12 cellular contexts compared by ENCODE assay signal in the genomic region with DNA sequence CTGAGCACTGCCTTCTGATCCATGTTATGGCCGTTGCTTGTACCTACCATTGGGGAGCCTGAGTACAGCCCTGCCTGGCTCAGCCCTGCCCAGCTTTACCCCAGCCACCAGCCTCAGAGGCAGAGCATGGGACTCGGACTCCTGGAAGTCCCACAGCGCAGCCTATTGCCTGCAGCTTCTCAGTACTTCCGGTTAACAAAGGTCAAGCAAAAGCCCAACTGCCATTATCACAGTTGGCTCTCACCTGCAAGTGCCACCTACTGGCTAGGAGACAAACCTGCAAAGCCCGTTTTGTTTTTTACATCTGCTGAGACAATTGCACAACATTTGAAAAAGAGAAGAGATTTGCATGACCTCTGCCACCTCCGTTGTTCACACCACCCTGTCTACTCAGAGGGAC.
DNase-seq lines count a peak whose midpoint lies in the region; ATAC-seq and TF ChIP-seq lines count a peak whose summit lies in the region.
"Had no signal": no experiment of that assay in that cellular context is flagged by ENCODE, and none has a peak within 500 bp of the region (broad histone marks: within the 10 kb centered on the region; RNA-seq: fewer than 3 reads in every experiment).

No MANE protein-coding gene starts in this region.

- no TSS peak for BruUV-seq in Calu3 (replicated peaks; lab: Mats Ljungman, UMichigan)

- no peak overlapping the region for H3K4me3 ChIP-seq in MM.1S (ENCODE audit: low read length)

- H3K4me3 Mint-ChIP-seq in Calu3 (ENCODE audit: low read depth, unreplicated experiment) (no peak overlapping the region), glutamatergic neuron (ENCODE audit: unreplicated experiment) (no peak overlapping the region)
- H3K4me3 Mint-ChIP-seq: activated naive CD8-positive, alpha-beta T cell treated with anti-CD3 and anti-CD28 coated beads, Interleukin-2, amount 10 ng/mL, durations not matched to agents 7 days and 5 days had no signal

- peaks cover 9% of the 10 kb centered on the region for H3K4me1 Mint-ChIP-seq in Calu3 (ENCODE audit: low read depth, unreplicated experiment)
- H3K4me1 Mint-ChIP-seq in glutamatergic neuron (ENCODE audit: low read depth, unreplicated experiment) = peaks cover 7% of the 10 kb centered on the region
- H3K4me1 Mint-ChIP-seq: activated naive CD8-positive, alpha-beta T cell treated with anti-CD3 and anti-CD28 coated beads, Interleukin-2, amount 10 ng/mL, durations not matched to agents 7 days and 5 days had no signal

- H2AFZ ChIP-seq in MM.1S (ENCODE audit: low read length) = peak overlapping the region; percentile 22

- no peaks in the 10 kb centered on the region for H3K9me3 ChIP-seq in MM.1S (replicated peaks; ENCODE audit: insufficient read depth, low read length)
- H3K9me3 ChIP-seq: Caco-2 had no signal

- H3K27me3 Mint-ChIP-seq in Calu3 (ENCODE audit: unreplicated experiment) (no peaks in the 10 kb centered on the region), glutamatergic neuron (ENCODE audit: unreplicated experiment) (peaks cover 6% of the 10 kb centered on the region)
- H3K27me3 Mint-ChIP-seq: activated naive CD8-positive, alpha-beta T cell treated with anti-CD3 and anti-CD28 coated beads, Interleukin-2, amount 10 ng/mL, durations not matched to agents 7 days and 5 days had no signal

- H4K20me1 ChIP-seq in MM.1S (ENCODE audit: insufficient read depth, low read length) = no peaks in the 10 kb centered on the region

- H3K9ac ChIP-seq in MM.1S (ENCODE audit: low read length) = no peak overlapping the region

- no peak overlapping the region for H3K4me2 ChIP-seq in MM.1S (ENCODE audit: low read depth, low read length)

- no peaks in the 10 kb centered on the region for H3F3A ChIP-seq in MM.1S (ENCODE audit: insufficient read depth, low read length)

- DNase-seq in Calu3 (peak; percentile 11), MM.1S (peak; percentile 64), glutamatergic neuron (peak; percentile 58), amniotic stem cell (lab: John Stamatoyannopoulos, UW) (no peak), middle frontal gyrus (ENCODE audit: extremely low spot score, low spot score) (no peak)
- DNase-seq: activated naive CD8-positive, alpha-beta T cell treated with anti-CD3 and anti-CD28 coated beads, Interleukin-2, amount 10 ng/mL, durations not matched to agents 7 days and 5 days; NCI-H187 had no signal

- peaks cover 6% of the 10 kb centered on the region; the same call in 1 of the 2 replicates for H3K4me1 ChIP-seq in MM.1S (ENCODE audit: low read length)
- H3K4me1 ChIP-seq: Caco-2 had no signal

- H3K79me2 ChIP-seq in MM.1S (ENCODE audit: low read length) = no peaks in the 10 kb centered on the region

- H3K9me2 ChIP-seq in MM.1S (replicated peaks; ENCODE audit: insufficient read depth, low read length) = no peaks in the 10 kb centered on the region

- intact Hi-C loops in Calu3 (cut with micrococcal nuclease; ENCODE audit: unreplicated experiment) = loop anchor here (1.0 to 10.0 kb wide), 4 partner anchors 518 to 1546 kb away; no protein-coding TSS in a partner anchor

- H3K27ac Mint-ChIP-seq in Calu3 (ENCODE audit: unreplicated experiment) = no peak overlapping the region
- peak overlapping the region; percentile 38 for H3K27ac Mint-ChIP-seq in glutamatergic neuron (ENCODE audit: unreplicated experiment)
- H3K27ac Mint-ChIP-seq: activated naive CD8-positive, alpha-beta T cell treated with anti-CD3 and anti-CD28 coated beads, Interleukin-2, amount 10 ng/mL, durations not matched to agents 7 days and 5 days had no signal

- CTCF ChIA-PET in Calu3 (lab: Charles Lee) = interaction anchor here (0.6 to 1.6 kb wide), 3 partner anchors 489 to 1078 kb away, joined by 5 to 6 read pairs (median 5); no protein-coding TSS in a partner anchor

- TF ChIP-seq CTCF in Calu3 (IDR thresholded peaks at IDR 0.05; ENCODE audit: unreplicated experiment) = no peak
- peak; percentile 42 for TF ChIP-seq CTCF in MM.1S (IDR thresholded peaks at IDR 0.05; ENCODE audit: low read length)
- no peak for TF ChIP-seq CTCF in glutamatergic neuron (IDR thresholded peaks at IDR 0.05; ENCODE audit: partially characterized antibody, unreplicated experiment)

- no peaks in the 10 kb centered on the region for H3K36me3 Mint-ChIP-seq in Calu3 (ENCODE audit: insufficient read depth, unreplicated experiment)
- H3K36me3 Mint-ChIP-seq in glutamatergic neuron (ENCODE audit: unreplicated experiment) = peaks cover 13% of the 10 kb centered on the region
- H3K36me3 Mint-ChIP-seq: activated naive CD8-positive, alpha-beta T cell treated with anti-CD3 and anti-CD28 coated beads, Interleukin-2, amount 10 ng/mL, durations not matched to agents 7 days and 5 days had no signal

- no peaks in the 10 kb centered on the region for H3K27me3 ChIP-seq in MM.1S (replicated peaks; ENCODE audit: insufficient read depth, low read length)
- H3K27me3 ChIP-seq: neutrophil had no signal

- ATAC-seq in GM19397 (IDR thresholded peaks at IDR 0.05; ENCODE audit: unreplicated experiment) = peak; percentile 27
- no peak for ATAC-seq in GM21526 (IDR thresholded peaks at IDR 0.05; ENCODE audit: low FRiP score, unreplicated experiment)
- ATAC-seq in HG03571 (IDR thresholded peaks at IDR 0.05; ENCODE audit: unreplicated experiment) = no peak

- no peaks in the 10 kb centered on the region for H3K36me3 ChIP-seq in MM.1S (replicated peaks; ENCODE audit: insufficient read depth, low read length)
- H3K36me3 ChIP-seq: neutrophil had no signal

- no peak overlapping the region for H3K27ac ChIP-seq in MM.1S (ENCODE audit: low read length)
- H3K27ac ChIP-seq: neutrophil had no signal

- peaks cover 11% of the 10 kb centered on the region for H3K9me3 Mint-ChIP-seq in Calu3 (ENCODE audit: low read depth, unreplicated experiment)
- peaks cover 6% of the 10 kb centered on the region for H3K9me3 Mint-ChIP-seq in glutamatergic neuron (ENCODE audit: unreplicated experiment)

Comparison
In these comparisons a context has a peak if more than half of its experiments do, and no peak if none do; other contexts are left out.
1. DNase-seq: peak in Calu3 (single experiment), MM.1S (single experiment) and glutamatergic neuron (single experiment); none in amniotic stem cell (single experiment) and middle frontal gyrus (single experiment).